ENCODE assay signal across 10 cellular contexts in the genomic region with DNA sequence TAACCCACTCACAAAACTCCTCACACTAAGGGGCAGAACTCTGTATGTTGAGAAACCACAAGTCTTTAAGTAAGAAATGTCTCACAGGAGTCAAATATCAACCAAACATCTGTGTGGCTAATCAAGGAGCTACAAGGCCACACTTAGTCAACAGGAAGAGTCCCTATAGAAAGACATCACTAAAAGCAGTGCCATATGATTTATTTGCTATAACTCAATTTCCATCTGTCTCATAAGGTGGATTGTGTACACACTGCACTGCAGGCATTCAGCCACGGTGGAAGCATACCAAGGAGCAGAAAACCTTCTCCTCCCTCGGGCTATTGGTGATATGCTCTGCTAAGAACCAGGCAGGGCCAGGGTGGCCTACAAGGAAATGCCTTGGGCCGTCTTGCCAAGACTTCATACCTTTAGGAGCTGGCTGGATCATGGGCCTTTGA.
DNase-seq lines count a peak whose midpoint lies in the region; ATAC-seq lines count a peak whose summit lies in the region.
"Had no signal": no experiment of that assay in that cellular context is flagged by ENCODE, and none has a peak within 500 bp of the region (broad histone marks: within the 10 kb centered on the region; RNA-seq: fewer than 3 reads in every experiment).

No MANE protein-coding gene starts in this region.

- no peaks in the 10 kb centered on the region for H3K79me2 ChIP-seq in trophoblast cell (ENCODE audit: control insufficient read depth, insufficient read depth, low read length, poor library complexity)

- no peak overlapping the region for H3K9ac ChIP-seq in trophoblast cell (ENCODE audit: low read length)
- H3K9ac ChIP-seq: KMS-11 had no signal

- H3K4me3 ChIP-seq in trophoblast cell (ENCODE audit: low read depth, low read length), result no peak overlapping the region

- H3K27me3 ChIP-seq in trophoblast cell (ENCODE audit: insufficient read depth, low read length), result no peaks in the 10 kb centered on the region

- WGBS in trophoblast cell (ENCODE audit: extremely low coverage, insufficient coverage, insufficient read length), result no CpG with 5 or more reads among the region's 3 CpGs

- no peak overlapping the region for H3K4ac ChIP-seq in trophoblast cell (ENCODE audit: low read depth, low read length)

- H2AK5ac ChIP-seq in trophoblast cell (ENCODE audit: low read length), result no peak overlapping the region

- ATAC-seq in GM18517 (IDR thresholded peaks at IDR 0.05; ENCODE audit: unreplicated experiment), result peak; percentile 52
- peak; percentile 74 for ATAC-seq in HG02759 (IDR thresholded peaks at IDR 0.05; ENCODE audit: unreplicated experiment)
- ATAC-seq in GM18870 (IDR thresholded peaks at IDR 0.05; ENCODE audit: unreplicated experiment), result no peak

- H3K36me3 ChIP-seq in trophoblast cell (ENCODE audit: control insufficient read depth in 1 of 2, insufficient read depth in 2 of 2, low read length in 2 of 2), result no peaks in the 10 kb centered on the region

- no peak overlapping the region for H4K8ac ChIP-seq in trophoblast cell (ENCODE audit: low read depth, low read length)

- no peaks in the 10 kb centered on the region for H3K9me3 ChIP-seq in trophoblast cell (ENCODE audit: insufficient read depth, low read depth, low read length)

- no peak overlapping the region for H3K18ac ChIP-seq in trophoblast cell (ENCODE audit: low read length)

- H2BK120ac ChIP-seq in trophoblast cell (ENCODE audit: insufficient read depth, low read length, poor library complexity), result no peak overlapping the region

- H4K12ac ChIP-seq in trophoblast cell (ENCODE audit: low read depth, low read length), result no peak overlapping the region

- peak; percentile 73 for DNase-seq in NCI-H2171 treated with DMSO at 0.1 percent for 48 hours (lab: John Stamatoyannopoulos, UW)
- peak; percentile 96 to 98 for DNase-seq in trophoblast cell
- no peak for DNase-seq in SHP77 treated with DMSO at 0.1 percent for 48 hours (lab: John Stamatoyannopoulos, UW)
- DNase-seq in activated T-cell treated with anti-CD3 and anti-CD28 coated beads, Interleukin-2, amount 50 U/mL, for 48 hours, result no peak
- no peak for DNase-seq in NCI-H526 treated with DMSO at 0.1 percent for 48 hours (lab: John Stamatoyannopoulos, UW)
- DNase-seq: activated naive CD8-positive, alpha-beta T cell treated with anti-CD3 and anti-CD28 coated beads, Interleukin-2, amount 10 ng/mL, durations not matched to agents 7 days and 5 days had no signal

- H3K4me2 ChIP-seq in trophoblast cell (ENCODE audit: low read length), result no peak overlapping the region
- H3K4me2 ChIP-seq: KMS-11 had no signal

- peaks cover 0 to 5% of the 10 kb centered on the region in 2 experiments for H3K4me1 ChIP-seq in trophoblast cell (ENCODE audit: control insufficient read depth in 1 of 2, insufficient read depth in 2 of 2, low read length in 2 of 2)

- no peak overlapping the region for H3K27ac ChIP-seq in trophoblast cell (ENCODE audit: low read depth, low read length)
- H3K27ac ChIP-seq: KMS-11 had no signal

- no peak overlapping the region for H4K91ac ChIP-seq in trophoblast cell (ENCODE audit: low read depth, low read length)

- no peak overlapping the region for H2BK12ac ChIP-seq in trophoblast cell (ENCODE audit: low read length)

- H3K14ac ChIP-seq in trophoblast cell (ENCODE audit: low read length), result no peak overlapping the region

- no peak overlapping the region for H2AFZ ChIP-seq in trophoblast cell (ENCODE audit: insufficient read depth, low read length, poor library complexity)

- H2BK5ac ChIP-seq in trophoblast cell (ENCODE audit: low read depth, low read length, poor library complexity), result no peak overlapping the region

- no peak overlapping the region for H3K23ac ChIP-seq in trophoblast cell (ENCODE audit: low read length)

- H3K79me1 ChIP-seq in trophoblast cell (ENCODE audit: low read length), result no peaks in the 10 kb centered on the region

Comparison
In these comparisons a context has a peak if more than half of its experiments do, and no peak if none do; other contexts are left out.
1. DNase-seq: peak in NCI-H2171 treated with DMSO at 0.1 percent for 48 hours (single experiment) and trophoblast cell (2 of 2); none in SHP77 treated with DMSO at 0.1 percent for 48 hours (single experiment), activated T-cell treated with anti-CD3 and anti-CD28 coated beads, Interleukin-2, amount 50 U/mL, for 48 hours (0 of 2) and NCI-H526 treated with DMSO at 0.1 percent for 48 hours (single experiment).